8 cellular contexts compared by ENCODE assay signal in genomic region chr1:112501810-112502641, GRCh38. TPM values are rescaled to one million over a fixed set of nuclear protein-coding genes. Genes with fewer than 3 reads are reported as not detected.
DNase-seq lines count a peak whose midpoint lies in the region; FAIRE-seq and TF ChIP-seq lines count a peak whose summit lies in the region.

No MANE protein-coding gene starts in this region.

- TF ChIP-seq CTCF in HEK293 (tag by site-specific recombination; IDR thresholded peaks at IDR 0.05) (peak; percentile 90), epithelial cell of proximal tubule (conservative IDR thresholded peaks at IDR 0.05; ENCODE audit: low read depth, low read length) (peak; percentile 75)

- DNase-seq in COLO668 (lab: John Stamatoyannopoulos, UW; ENCODE audit: unreplicated experiment), result peak; percentile 72
- DNase-seq in NCI-H748 treated with DMSO at 0.1 percent for 48 hours (lab: John Stamatoyannopoulos, UW), result peak; percentile 21
- DNase-seq in activated T-cell treated with anti-CD3 and anti-CD28 coated beads for 4 hours, result peak; percentile 37
- no peak for DNase-seq in epithelial cell of proximal tubule (ENCODE audit: low read depth)
- DNase-seq in middle frontal gyrus (ENCODE audit: extremely low spot score, low spot score), result peak; percentile 66
- DNase-seq in stimulated activated CD8-positive, alpha-beta memory T cell treated with anti-CD3 and anti-CD28 coated beads, Interleukin-7, amount 100 ng/mL, for 48 hours (ENCODE audit: extremely low read depth in 1 of 2, low read depth in 1 of 2), result peak; percentile 21 to 33
- no peak for DNase-seq in GM19239 (ENCODE audit: insufficient read length, low spot score)

- no peaks in the 10 kb centered on the region for H3K9me3 ChIP-seq in HEK293 (ENCODE audit: control insufficient read depth, insufficient read depth, low read depth, low read length)

- H3K4me1 ChIP-seq in HEK293 (ENCODE audit: control insufficient read depth, insufficient read depth, low read length), result peaks cover 3% of the 10 kb centered on the region; the same call in 1 of the 2 replicates

- POLR2A ChIA-PET in HEK293 (lab: Yijun Ruan, JAX), result interaction anchor here (0.8 to 1.3 kb wide), 2 partner anchors 20 to 173 kb away, joined by 4 to 6 read pairs; partner anchors contain the start of gene MOV10

- no peak for FAIRE-seq in GM19239 (lab: Jason Lieb, UNC)

- peak overlapping the region; percentile 16; the same call in 1 of the 2 replicates for H3K27ac ChIP-seq in HEK293 (ENCODE audit: extremely low read depth, low read depth, low read length)

- peak overlapping the region; percentile 39 for H3K4me3 ChIP-seq in HEK293 (ENCODE audit: low read depth, low read length)
- peak overlapping the region; percentile 68 for H3K4me3 ChIP-seq in epithelial cell of proximal tubule (ENCODE audit: low read depth, low read length)

- CTCF ChIA-PET in HEK293 (lab: Yijun Ruan, JAX), result interaction anchor here (0.7 to 2.2 kb wide), 29 partner anchors 10 to 214 kb away, joined by 3 to 17 read pairs (median 4); partner anchors contain the start of genes CAPZA1, MOV10 and ST7L

- no peaks in the 10 kb centered on the region for H3K36me3 ChIP-seq in HEK293 (ENCODE audit: control insufficient read depth in 2 of 2, insufficient read depth in 1 of 2, low read length in 2 of 2)

TF ChIP-seq in HEK293, 187 proteins besides CTCF, POLR2A, EP300 and RAD21 (continues in another document):
- TF ChIP-seq, protein P1, sequence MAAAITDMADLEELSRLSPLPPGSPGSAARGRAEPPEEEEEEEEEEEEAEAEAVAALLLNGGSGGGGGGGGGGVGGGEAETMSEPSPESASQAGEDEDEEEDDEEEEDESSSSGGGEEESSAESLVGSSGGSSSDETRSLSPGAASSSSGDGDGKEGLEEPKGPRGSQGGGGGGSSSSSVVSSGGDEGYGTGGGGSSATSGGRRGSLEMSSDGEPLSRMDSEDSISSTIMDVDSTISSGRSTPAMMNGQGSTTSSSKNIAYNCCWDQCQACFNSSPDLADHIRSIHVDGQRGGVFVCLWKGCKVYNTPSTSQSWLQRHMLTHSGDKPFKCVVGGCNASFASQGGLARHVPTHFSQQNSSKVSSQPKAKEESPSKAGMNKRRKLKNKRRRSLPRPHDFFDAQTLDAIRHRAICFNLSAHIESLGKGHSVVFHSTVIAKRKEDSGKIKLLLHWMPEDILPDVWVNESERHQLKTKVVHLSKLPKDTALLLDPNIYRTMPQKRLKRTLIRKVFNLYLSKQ (tag by site-specific recombination; IDR thresholded peaks at IDR 0.05; ENCODE audit: borderline replicate concordance), result no peak
- TF ChIP-seq GLI2 (tag by site-specific recombination; IDR thresholded peaks at IDR 0.05; ENCODE audit: borderline replicate concordance, low read depth) (no peak), ZNF280C (tag by site-specific recombination; IDR thresholded peaks at IDR 0.05) (no peak), ZNF585B (tag by site-specific recombination; IDR thresholded peaks at IDR 0.05) (no peak), ZNF548 (tag by site-specific recombination; IDR thresholded peaks at IDR 0.05) (no peak), ZIC2 (tag by site-specific recombination; IDR thresholded peaks at IDR 0.05) (no peak), ZBTB48 (tag by site-specific recombination; IDR thresholded peaks at IDR 0.05) (peak; percentile 74; the same call in 1 of the 2 replicates), ZNF791 (tag by site-specific recombination; IDR thresholded peaks at IDR 0.05) (no peak), IKZF3 (tag by site-specific recombination; IDR thresholded peaks at IDR 0.05) (no peak), ZNF785 (tag by site-specific recombination; IDR thresholded peaks at IDR 0.05) (no peak), ZNF239 (tag by site-specific recombination; IDR thresholded peaks at IDR 0.05) (no peak), EGR2 (tag by site-specific recombination; IDR thresholded peaks at IDR 0.05; ENCODE audit: low read depth) (peak; percentile 32; the same call in 1 of the 2 replicates), ZNF146 (tag by site-specific recombination; IDR thresholded peaks at IDR 0.05) (no peak), ZXDB (tag by site-specific recombination; IDR thresholded peaks at IDR 0.05) (peak; percentile 37; the same call in 1 of the 2 replicates), ZNF747 (tag by site-specific recombination; IDR thresholded peaks at IDR 0.05) (no peak), MEIS1 (CRISPR knock-in tag; IDR thresholded peaks at IDR 0.05; ENCODE audit: borderline replicate concordance) (no peak), ZNF404 (tag by site-specific recombination; IDR thresholded peaks at IDR 0.05) (no peak), ZNF335 (tag by site-specific recombination; conservative IDR thresholded peaks at IDR 0.05) (peak; percentile 94), ZNF560 (tag by site-specific recombination; IDR thresholded peaks at IDR 0.05; ENCODE audit: borderline replicate concordance) (no peak), ZNF530 (tag by site-specific recombination; IDR thresholded peaks at IDR 0.05; ENCODE audit: low read depth) (no peak), ZNF776 (tag by site-specific recombination; IDR thresholded peaks at IDR 0.05; ENCODE audit: borderline replicate concordance) (no peak), GLIS1 (tag by site-specific recombination; IDR thresholded peaks at IDR 0.05) (peak; percentile 54), ZNF837 (tag by site-specific recombination; IDR thresholded peaks at IDR 0.05) (no peak), ZNF138 (tag by site-specific recombination; IDR thresholded peaks at IDR 0.05; ENCODE audit: borderline replicate concordance) (no peak), ZBTB20 (tag by site-specific recombination; IDR thresholded peaks at IDR 0.05) (peak; percentile 91)
- TF ChIP-seq, protein P2, sequence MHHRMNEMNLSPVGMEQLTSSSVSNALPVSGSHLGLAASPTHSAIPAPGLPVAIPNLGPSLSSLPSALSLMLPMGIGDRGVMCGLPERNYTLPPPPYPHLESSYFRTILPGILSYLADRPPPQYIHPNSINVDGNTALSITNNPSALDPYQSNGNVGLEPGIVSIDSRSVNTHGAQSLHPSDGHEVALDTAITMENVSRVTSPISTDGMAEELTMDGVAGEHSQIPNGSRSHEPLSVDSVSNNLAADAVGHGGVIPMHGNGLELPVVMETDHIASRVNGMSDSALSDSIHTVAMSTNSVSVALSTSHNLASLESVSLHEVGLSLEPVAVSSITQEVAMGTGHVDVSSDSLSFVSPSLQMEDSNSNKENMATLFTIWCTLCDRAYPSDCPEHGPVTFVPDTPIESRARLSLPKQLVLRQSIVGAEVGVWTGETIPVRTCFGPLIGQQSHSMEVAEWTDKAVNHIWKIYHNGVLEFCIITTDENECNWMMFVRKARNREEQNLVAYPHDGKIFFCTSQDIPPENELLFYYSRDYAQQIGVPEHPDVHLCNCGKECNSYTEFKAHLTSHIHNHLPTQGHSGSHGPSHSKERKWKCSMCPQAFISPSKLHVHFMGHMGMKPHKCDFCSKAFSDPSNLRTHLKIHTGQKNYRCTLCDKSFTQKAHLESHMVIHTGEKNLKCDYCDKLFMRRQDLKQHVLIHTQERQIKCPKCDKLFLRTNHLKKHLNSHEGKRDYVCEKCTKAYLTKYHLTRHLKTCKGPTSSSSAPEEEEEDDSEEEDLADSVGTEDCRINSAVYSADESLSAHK (tag by site-specific recombination; IDR thresholded peaks at IDR 0.05), result no peak
- TF ChIP-seq, protein P3, sequence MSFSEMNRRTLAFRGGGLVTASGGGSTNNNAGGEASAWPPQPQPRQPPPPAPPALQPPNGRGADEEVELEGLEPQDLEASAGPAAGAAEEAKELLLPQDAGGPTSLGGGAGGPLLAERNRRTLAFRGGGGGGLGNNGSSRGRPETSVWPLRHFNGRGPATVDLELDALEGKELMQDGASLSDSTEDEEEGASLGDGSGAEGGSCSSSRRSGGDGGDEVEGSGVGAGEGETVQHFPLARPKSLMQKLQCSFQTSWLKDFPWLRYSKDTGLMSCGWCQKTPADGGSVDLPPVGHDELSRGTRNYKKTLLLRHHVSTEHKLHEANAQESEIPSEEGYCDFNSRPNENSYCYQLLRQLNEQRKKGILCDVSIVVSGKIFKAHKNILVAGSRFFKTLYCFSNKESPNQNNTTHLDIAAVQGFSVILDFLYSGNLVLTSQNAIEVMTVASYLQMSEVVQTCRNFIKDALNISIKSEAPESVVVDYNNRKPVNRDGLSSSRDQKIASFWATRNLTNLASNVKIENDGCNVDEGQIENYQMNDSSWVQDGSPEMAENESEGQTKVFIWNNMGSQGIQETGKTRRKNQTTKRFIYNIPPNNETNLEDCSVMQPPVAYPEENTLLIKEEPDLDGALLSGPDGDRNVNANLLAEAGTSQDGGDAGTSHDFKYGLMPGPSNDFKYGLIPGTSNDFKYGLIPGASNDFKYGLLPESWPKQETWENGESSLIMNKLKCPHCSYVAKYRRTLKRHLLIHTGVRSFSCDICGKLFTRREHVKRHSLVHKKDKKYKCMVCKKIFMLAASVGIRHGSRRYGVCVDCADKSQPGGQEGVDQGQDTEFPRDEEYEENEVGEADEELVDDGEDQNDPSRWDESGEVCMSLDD (tag by site-specific recombination; IDR thresholded peaks at IDR 0.05), result no peak

RNA-seq across cellular contexts. Expression of gene WNT2B, which starts 6.7 kb away (rescaled TPM):
- 0.80 and 4.8 TPM in 2 replicates for total RNA-seq in epithelial cell of proximal tubule

Comparison
In these comparisons a context has a peak if more than half of its experiments do, and no peak if none do; other contexts are left out.
1. DNase-seq: peak in COLO668 (single experiment), NCI-H748 treated with DMSO at 0.1 percent for 48 hours (single experiment), activated T-cell treated with anti-CD3 and anti-CD28 coated beads for 4 hours (single experiment), middle frontal gyrus (single experiment) and stimulated activated CD8-positive, alpha-beta memory T cell treated with anti-CD3 and anti-CD28 coated beads, Interleukin-7, amount 100 ng/mL, for 48 hours (2 of 2); none in epithelial cell of proximal tubule (single experiment) and GM19239 (single experiment).